18 cellular contexts compared by ENCODE assay signal in the genomic region with DNA sequence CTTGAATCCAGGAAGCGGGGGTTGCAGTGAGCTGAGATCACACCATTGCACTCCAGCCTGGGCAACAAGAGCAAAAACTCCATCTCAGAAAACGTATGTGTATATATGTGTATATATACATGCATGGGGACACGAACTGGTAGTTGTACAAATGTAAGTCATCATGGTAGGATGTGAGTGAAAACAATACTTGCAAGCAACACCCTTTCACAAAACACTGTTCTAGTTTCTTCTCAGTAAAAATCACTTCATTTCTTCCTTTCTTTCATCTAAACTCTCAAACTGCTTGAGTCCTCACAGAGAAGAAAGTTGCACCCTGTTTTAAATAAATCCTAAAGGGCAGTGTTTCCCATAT. TPM values are rescaled to one million over a fixed set of nuclear protein-coding genes. Genes with fewer than 3 reads are reported as not detected.
A peak's percentile ranks its signal among the peaks of the same experiment; 100 is the strongest.
DNase-seq lines count a peak whose midpoint lies in the region; FAIRE-seq and TF ChIP-seq lines count a peak whose summit lies in the region.
"Had no signal": no experiment of that assay in that cellular context is flagged by ENCODE, and none has a peak within 500 bp of the region (broad histone marks: within the 10 kb centered on the region; RNA-seq: fewer than 3 reads in every experiment).

No MANE protein-coding gene starts in this region.

- H3K4me2 ChIP-seq in endothelial cell of umbilical vein (ENCODE audit: insufficient read depth, low read length) = no peak overlapping the region
- H3K4me2 ChIP-seq: GM23338 had no signal

- no peak overlapping the region for H3K4me3 Mint-ChIP-seq in activated CD4-positive, alpha-beta T cell treated with anti-CD3 and anti-CD28 coated beads, Interleukin-2, amount 10 ng/mL, durations not matched to agents 24 days and 14 days
- H3K4me3 Mint-ChIP-seq: GM23338, T-helper 17 cell had no signal

- TF ChIP-seq EP300 in stomach (IDR thresholded peaks at IDR 0.05) = no peak

- dilution Hi-C loops in endothelial cell of umbilical vein (cut with MboI; ENCODE audit: extremely low pct_ligation_motif_present, low sequenced_read_pairs) = no loop called here

- WGBS in stomach, 5 donors = 68 to 87% (median 81%) methylated on average over 3 of the region's 3 CpGs
- 91 to 96% methylated on average over 3 of the region's 3 CpGs for WGBS in lower leg skin, 2 donors

- H3K36me3 Mint-ChIP-seq in activated CD4-positive, alpha-beta T cell treated with anti-CD3 and anti-CD28 coated beads, Interleukin-2, amount 10 ng/mL, durations not matched to agents 24 days and 14 days (ENCODE audit: low read depth) = peaks cover 52% of the 10 kb centered on the region

- H3K27ac ChIP-seq in RWPE1 (peak overlapping the region; percentile 51), endothelial cell of umbilical vein (ENCODE audit: insufficient read depth, low read depth, low read length) (no peak overlapping the region), stomach (peak overlapping the region in 4 of 5 donors; percentile 39 to 80 (median 75))

- no peak for TF ChIP-seq POLR2A in endothelial cell of umbilical vein (IDR thresholded peaks at IDR 0.05; ENCODE audit: low read depth, low read length)
- TF ChIP-seq POLR2A in stomach (IDR thresholded peaks at IDR 0.05) = no peak
- TF ChIP-seq POLR2A in lower leg skin (IDR thresholded peaks at IDR 0.05) = no peak

- H3K9ac ChIP-seq in endothelial cell of umbilical vein (replicated peaks; ENCODE audit: extremely low read depth, insufficient read depth, low read length) = no peak overlapping the region

- no peak overlapping the region for H2AFZ ChIP-seq in endothelial cell of umbilical vein (ENCODE audit: low read depth, low read length)
- H2AFZ ChIP-seq: GM23338 had no signal

- DNase-seq in activated CD4-positive, alpha-beta T cell treated with anti-CD3 and anti-CD28 coated beads, Interleukin-2, amount 10 ng/mL, durations not matched to agents 24 days and 14 days = no peak
- no peak for DNase-seq in activated CD4-positive, alpha-beta T cell treated with anti-CD3 and anti-CD28 coated beads for 4 hours
- DNase-seq in RWPE1 (ENCODE audit: low spot score) = no peak
- DNase-seq in endothelial cell of umbilical vein (ENCODE audit: low read depth, low spot score) = no peak
- DNase-seq in stomach = no peak
- no peak for DNase-seq in kidney tubule cell (ENCODE audit: low spot score)
- no peak for DNase-seq in lower leg skin (ENCODE audit: low spot score in 2 of 2)
- no peak for DNase-seq in MG63
- DNase-seq: activated CD8-positive, alpha-beta memory T cell treated with anti-CD3 and anti-CD28 coated beads, Interleukin-2, amount 50 U/mL, for 48 hours; C1 segment of cervical spinal cord; head of caudate nucleus; left ventricle myocardium superior; NCI-H1105 treated with DMSO at 0.1 percent for 48 hours; NCI-H526; occipital lobe; SIG-M5; T-helper 17 cell had no signal

- TF ChIP-seq CTCF in RWPE1 (conservative IDR thresholded peaks at IDR 0.05; ENCODE audit: low read depth) (no peak), endothelial cell of umbilical vein (IDR thresholded peaks at IDR 0.05; ENCODE audit: extremely low read depth in 1 of 2, insufficient read depth in 1 of 2, low read depth in 1 of 2, low read length in 2 of 2) (no peak), stomach (IDR thresholded peaks at IDR 0.05) (no peak), lower leg skin (IDR thresholded peaks at IDR 0.05) (no peak)

- H3K9me1 ChIP-seq in endothelial cell of umbilical vein (replicated peaks; ENCODE audit: control insufficient read depth, extremely low read depth, insufficient read depth, low read length) = no peaks in the 10 kb centered on the region

- peak overlapping the region; percentile 15 for H3K27ac Mint-ChIP-seq in activated CD4-positive, alpha-beta T cell treated with anti-CD3 and anti-CD28 coated beads, Interleukin-2, amount 10 ng/mL, durations not matched to agents 24 days and 14 days
- H3K27ac Mint-ChIP-seq: GM23338 had no signal

- H3K36me3 ChIP-seq in endothelial cell of umbilical vein (ENCODE audit: control insufficient read depth in 2 of 2, extremely low read depth in 1 of 2, insufficient read depth in 2 of 2, low read length in 2 of 2) (peaks cover 0 to 6% of the 10 kb centered on the region in 2 experiments), stomach (peaks cover 15 to 87% (median 74%) of the 10 kb centered on the region in 4 donors), MG63 (peaks cover 14% of the 10 kb centered on the region)

- H3K79me2 ChIP-seq in endothelial cell of umbilical vein (ENCODE audit: control insufficient read depth, insufficient read depth, low read length) = no peaks in the 10 kb centered on the region

- H3K4me1 ChIP-seq in endothelial cell of umbilical vein (ENCODE audit: control insufficient read depth, extremely low read depth, insufficient read depth, low read length) (peaks cover 8% of the 10 kb centered on the region), stomach (peaks cover 0 to 14% (median 3%) of the 10 kb centered on the region in 4 donors)

- CTCF ChIA-PET in RWPE1 (lab: Yijun Ruan, JAX) (interaction anchor here (0.6 to 1.2 kb wide), 3 partner anchors 12 to 117 kb away, joined by 3 to 5 read pairs (median 3); no protein-coding TSS in a partner anchor), endothelial cell of umbilical vein (lab: Charles Lee) (interaction anchor here (1.3 to 1.5 kb wide), 2 partner anchors 40 to 77 kb away, joined by 3 to 4 read pairs; no protein-coding TSS in a partner anchor)

- intact Hi-C loops in activated CD4-positive, alpha-beta T cell treated with anti-CD3 and anti-CD28 coated beads, Interleukin-2, amount 10 ng/mL, durations not matched to agents 24 days and 14 days (cut with micrococcal nuclease) = no loop called here
- intact Hi-C loops in endothelial cell of umbilical vein (cut with micrococcal nuclease) = no loop called here
- intact Hi-C loops in stomach (cut with DNase I; ENCODE audit: low total_unique reads) = no loop called here
- intact Hi-C loops in lower leg skin (cut with DNase I; ENCODE audit: low total_unique reads) = no loop called here

- H3K9me3 Mint-ChIP-seq in activated CD4-positive, alpha-beta T cell treated with anti-CD3 and anti-CD28 coated beads, Interleukin-2, amount 10 ng/mL, durations not matched to agents 24 days and 14 days = peaks cover 9% of the 10 kb centered on the region
- H3K9me3 Mint-ChIP-seq: GM23338 had no signal

- peak; percentile 44 for FAIRE-seq in endothelial cell of umbilical vein (lab: Jason Lieb, UNC)

- POLR2A ChIA-PET in RWPE1 (lab: Yijun Ruan, JAX; ENCODE audit: low non-redundant PET) (no interaction called here), endothelial cell of umbilical vein (lab: Charles Lee) (no interaction called here)

- H3K27me3 ChIP-seq in endothelial cell of umbilical vein (ENCODE audit: control insufficient read depth in 2 of 2, insufficient read depth in 2 of 2, low read length in 2 of 2) (no peaks in the 10 kb centered on the region), stomach (no peaks in the 10 kb centered on the region), MG63 (no peaks in the 10 kb centered on the region)

- H4K20me1 ChIP-seq in endothelial cell of umbilical vein (replicated peaks; ENCODE audit: control insufficient read depth, extremely low read depth, insufficient read depth, low read length) = no peaks in the 10 kb centered on the region

- H3K4me3 ChIP-seq in endothelial cell of umbilical vein (replicated peaks in 1 of 3; ENCODE audit: insufficient read depth in 1 of 3, low read depth in 1 of 3, low read length in 3 of 3) (no peak overlapping the region), stomach (no peak overlapping the region), lower leg skin (ENCODE audit: low read depth, poor library complexity, severe bottlenecking) (no peak overlapping the region), MG63 (no peak overlapping the region)
- H3K4me3 ChIP-seq: GM23338 had no signal

- H3K27me3 Mint-ChIP-seq in activated CD4-positive, alpha-beta T cell treated with anti-CD3 and anti-CD28 coated beads, Interleukin-2, amount 10 ng/mL, durations not matched to agents 24 days and 14 days = no peaks in the 10 kb centered on the region
- H3K27me3 Mint-ChIP-seq: T-helper 17 cell had no signal

- peaks cover 6% of the 10 kb centered on the region for H3K4me1 Mint-ChIP-seq in activated CD4-positive, alpha-beta T cell treated with anti-CD3 and anti-CD28 coated beads, Interleukin-2, amount 10 ng/mL, durations not matched to agents 24 days and 14 days
- H3K4me1 Mint-ChIP-seq: GM23338 had no signal

- BruUV-seq in endothelial cell of umbilical vein (replicated peaks; lab: Mats Ljungman, UMichigan) = no TSS peak

- no peaks in the 10 kb centered on the region for H3K9me3 ChIP-seq in endothelial cell of umbilical vein (replicated peaks; ENCODE audit: control insufficient read depth, insufficient read depth, low read length)
- H3K9me3 ChIP-seq in stomach = no peaks in the 10 kb centered on the region
- H3K9me3 ChIP-seq in MG63 = no peaks in the 10 kb centered on the region

RNA-seq across cellular contexts. Expression of a gene that starts 51.8 kb away (rescaled TPM):
- 59.5 and 61.1 TPM in 2 replicates for total RNA-seq in activated CD4-positive, alpha-beta T cell treated with anti-CD3 and anti-CD28 coated beads, Interleukin-2, amount 10 ng/mL, durations not matched to agents 24 days and 14 days
- total RNA-seq in endothelial cell of umbilical vein (22.9 and 24.7 TPM in 2 replicates), stomach (100 to 1,000 TPM in 1 of 5 donors, 10 to 100 TPM in 4; 12.3 to 108 (median 23.5) TPM), lower leg skin (10 to 100 TPM; 17.7 to 47.4 (median 38.5) TPM)
- polyA plus RNA-seq in endothelial cell of umbilical vein (8.4 and 11.0 TPM in 2 replicates), stomach (10 to 100 TPM; 11.3 to 19.5 (median 13.4) TPM)
- 11.7 and 11.9 TPM in 2 replicates for polyA plus RNA-seq in endothelial cell of umbilical vein (2011; cell fraction: cytosol; rRNA removed)
- 14.1 and 15.9 TPM in 2 replicates for polyA plus RNA-seq in endothelial cell of umbilical vein (2011; cell fraction: nucleus; rRNA removed)
- polyA plus RNA-seq in endothelial cell of umbilical vein (2012) = 17.8 and 22.4 TPM in 2 replicates
- 11.9 and 13.6 TPM in 2 replicates for polyA minus RNA-seq in endothelial cell of umbilical vein
- polyA minus RNA-seq in endothelial cell of umbilical vein (2011; cell fraction: cytosol; rRNA and poly(A)+ RNA removed) = 16.4 TPM
- polyA minus RNA-seq in endothelial cell of umbilical vein (2011; cell fraction: nucleus; rRNA and poly(A)+ RNA removed) = 11.9 and 13.7 TPM in 2 replicates
- 21.3 and 47.7 TPM in 2 replicates for total RNA-seq in MG63 (2014; rRNA removed; shearing (Covaris generic); ENCODE audit: low replicate concordance)

RNA-seq across cellular contexts. Expression of a gene that starts 59.0 kb away (rescaled TPM):
- 29.1 and 32.8 TPM in 2 replicates for total RNA-seq in activated CD4-positive, alpha-beta T cell treated with anti-CD3 and anti-CD28 coated beads, Interleukin-2, amount 10 ng/mL, durations not matched to agents 24 days and 14 days
- total RNA-seq in endothelial cell of umbilical vein (21.6 TPM in 2 replicates), stomach (10 to 100 TPM in 3 of 5 donors, 1 to 10 TPM in 2; 3.5 to 55.8 (median 18.2) TPM), lower leg skin (10 to 100 TPM; 10.3 to 28.6 (median 15.4) TPM)
- polyA plus RNA-seq in endothelial cell of umbilical vein (4.1 and 6.6 TPM in 2 replicates), stomach (1 to 10 TPM; 5.2 to 7.9 (median 7.3) TPM)
- 3.1 and 3.8 TPM in 2 replicates for polyA plus RNA-seq in endothelial cell of umbilical vein (2011; cell fraction: cytosol; rRNA removed)
- 16.3 and 21.0 TPM in 2 replicates for polyA plus RNA-seq in endothelial cell of umbilical vein (2011; cell fraction: nucleus; rRNA removed)
- polyA plus RNA-seq in endothelial cell of umbilical vein (2012) = 8.5 and 13.1 TPM in 2 replicates
- 5.5 and 8.6 TPM in 2 replicates for polyA minus RNA-seq in endothelial cell of umbilical vein
- 7.8 TPM for polyA minus RNA-seq in endothelial cell of umbilical vein (2011; cell fraction: cytosol; rRNA and poly(A)+ RNA removed)
- 7.6 and 17.2 TPM in 2 replicates for polyA minus RNA-seq in endothelial cell of umbilical vein (2011; cell fraction: nucleus; rRNA and poly(A)+ RNA removed)
- total RNA-seq in MG63 (2014; rRNA removed; shearing (Covaris generic); ENCODE audit: low replicate concordance) = 0.07 and 1.4 TPM in 2 replicates
